In genomic region chr2:54981409-54981808, GRCh38 we compare ENCODE assay signal across 25 cellular contexts.
DNase-seq lines count a peak whose midpoint lies in the region; ATAC-seq, FAIRE-seq and TF ChIP-seq lines count a peak whose summit lies in the region.
"Had no signal": no experiment of that assay in that cellular context is flagged by ENCODE, and none has a peak within 500 bp of the region (broad histone marks: within the 10 kb centered on the region; RNA-seq: fewer than 3 reads in every experiment).

No MANE protein-coding gene starts in this region.

- H3K9ac ChIP-seq in smooth muscle cell (ENCODE audit: low read depth): no peak overlapping the region
- H3K9ac ChIP-seq: parathyroid adenoma had no signal

- H3K9me3 ChIP-seq in RWPE2 (ENCODE audit: severe bottlenecking) (no peaks in the 10 kb centered on the region), smooth muscle cell (replicated peaks; ENCODE audit: low read depth) (no peaks in the 10 kb centered on the region)
- H3K9me3 ChIP-seq: BLaER1 treated with 17β-estradiol and CSF1 and Interleukin-3, amounts not matched to agents 10 nM and 100 nM; transverse colon had no signal

- ATAC-seq in RWPE2 (ENCODE audit: low read depth) (no peak), left lobe of liver (peak; percentile 72), GM21381 (IDR thresholded peaks at IDR 0.05; ENCODE audit: unreplicated experiment) (no peak)
- ATAC-seq: left cardiac atrium; stimulated activated naive B cell treated with anti-CD40 and anti-IgM and Interleukin-4, amounts not matched to agents 10 μg/mL and 1 μg/mL and 100 μg/mL, for 72 hours had no signal

- H4K20me1 ChIP-seq in smooth muscle cell (ENCODE audit: low read depth): peaks cover 99% of the 10 kb centered on the region

- H3K36me3 ChIP-seq in RWPE2 (ENCODE audit: low read depth) (peaks cover 85% of the 10 kb centered on the region), smooth muscle cell (ENCODE audit: low read depth) (peaks cover 7% of the 10 kb centered on the region)

- H3K4me2 ChIP-seq in smooth muscle cell: no peak overlapping the region

- H3K79me2 ChIP-seq in smooth muscle cell (ENCODE audit: low read depth): peaks cover 98% of the 10 kb centered on the region

- no peak for TF ChIP-seq CTCF in D721Med (IDR thresholded peaks at IDR 0.05; ENCODE audit: insufficient read depth, missing control alignments)
- no peak for TF ChIP-seq CTCF in RWPE2 (IDR thresholded peaks at IDR 0.05; ENCODE audit: poor library complexity, severe bottlenecking)
- no peak for TF ChIP-seq CTCF in smooth muscle cell (IDR thresholded peaks at IDR 0.05; ENCODE audit: borderline replicate concordance, insufficient read depth, poor library complexity, severe bottlenecking)

- no peak for TF ChIP-seq POLR2A in erythroblast (IDR thresholded peaks at IDR 0.05; ENCODE audit: low read length)

- H3K27me3 ChIP-seq in RWPE2 (ENCODE audit: insufficient read depth, poor library complexity, severe bottlenecking) (no peaks in the 10 kb centered on the region), smooth muscle cell (ENCODE audit: low read depth) (no peaks in the 10 kb centered on the region)
- H3K27me3 ChIP-seq: BLaER1 treated with 17β-estradiol and CSF1 and Interleukin-3, amounts not matched to agents 10 nM and 100 nM; transverse colon had no signal

- H3K4me3 ChIP-seq in RWPE2 (ENCODE audit: severe bottlenecking): no peak overlapping the region
- no peak overlapping the region for H3K4me3 ChIP-seq in smooth muscle cell
- H3K4me3 ChIP-seq: BLaER1 treated with 17β-estradiol and CSF1 and Interleukin-3, amounts not matched to agents 10 nM and 100 nM; transverse colon had no signal

- whole genome bisulfite sequencing in smooth muscle cell (ENCODE audit: low lambda C conversion rate): 87% methylated on average over 2 of the region's 2 CpGs

- peak; percentile 32 for FAIRE-seq in D721Med (lab: Jason Lieb, UNC)
- FAIRE-seq: endometrium, H1, small intestine had no signal

- peak overlapping the region; percentile 10 for H3K27ac ChIP-seq in RWPE2 (ENCODE audit: poor library complexity, severe bottlenecking)
- H3K27ac ChIP-seq in smooth muscle cell (ENCODE audit: low read depth): peak overlapping the region; percentile 38
- H3K27ac ChIP-seq: BLaER1 treated with 17β-estradiol and CSF1 and Interleukin-3, amounts not matched to agents 10 nM and 100 nM; parathyroid adenoma had no signal

- no peak overlapping the region for H2AFZ ChIP-seq in smooth muscle cell (ENCODE audit: low read depth)
- H2AFZ ChIP-seq: parathyroid adenoma had no signal

- H3F3A ChIP-seq in smooth muscle cell (ENCODE audit: low read depth): peaks cover 15% of the 10 kb centered on the region

- DNase-seq in D721Med (ENCODE audit: insufficient read length, low spot score) (no peak), RWPE2 (ENCODE audit: low spot score) (no peak), left lobe of liver (ENCODE audit: low spot score) (no peak), smooth muscle cell (lab: John Stamatoyannopoulos, UW; ENCODE audit: unreplicated experiment) (no peak), erythroblast (lab: John Stamatoyannopoulos, UW) (no peak), AG08396 (ENCODE audit: low spot score) (no peak), LoVo (ENCODE audit: low spot score) (no peak)
- DNase-seq: ACHN; activated CD4-positive, alpha-beta T cell treated with anti-CD3 and anti-CD28 coated beads, Interleukin-2, amount 50 U/mL, for 4 hours; activated CD8-positive, alpha-beta memory T cell treated with anti-CD3 and anti-CD28 coated beads, Interleukin-2, amount 50 U/mL, for 4 hours; activated effector memory CD4-positive, alpha-beta T cell treated with Interleukin-2 at 50 U/mL for 16 hours; Kasumi-1; left cardiac atrium; natural killer cell; NCI-H1105 treated with DMSO at 0.1 percent for 48 hours; NCI-H524 treated with DMSO at 0.1 percent for 48 hours; small intestine; stimulated activated naive B cell treated with anti-CD40 and anti-IgM and Interleukin-4, amounts not matched to agents 10 μg/mL and 1 μg/mL and 100 μg/mL, for 72 hours; T-helper 2 cell; transverse colon had no signal

- H3K4me1 ChIP-seq in RWPE2 (ENCODE audit: insufficient read depth, poor library complexity, severe bottlenecking) (peaks cover 64% of the 10 kb centered on the region), smooth muscle cell (ENCODE audit: low read depth) (no peaks in the 10 kb centered on the region)
